Comparison of ENCODE assay signal across 17 cellular contexts in the genomic region with DNA sequence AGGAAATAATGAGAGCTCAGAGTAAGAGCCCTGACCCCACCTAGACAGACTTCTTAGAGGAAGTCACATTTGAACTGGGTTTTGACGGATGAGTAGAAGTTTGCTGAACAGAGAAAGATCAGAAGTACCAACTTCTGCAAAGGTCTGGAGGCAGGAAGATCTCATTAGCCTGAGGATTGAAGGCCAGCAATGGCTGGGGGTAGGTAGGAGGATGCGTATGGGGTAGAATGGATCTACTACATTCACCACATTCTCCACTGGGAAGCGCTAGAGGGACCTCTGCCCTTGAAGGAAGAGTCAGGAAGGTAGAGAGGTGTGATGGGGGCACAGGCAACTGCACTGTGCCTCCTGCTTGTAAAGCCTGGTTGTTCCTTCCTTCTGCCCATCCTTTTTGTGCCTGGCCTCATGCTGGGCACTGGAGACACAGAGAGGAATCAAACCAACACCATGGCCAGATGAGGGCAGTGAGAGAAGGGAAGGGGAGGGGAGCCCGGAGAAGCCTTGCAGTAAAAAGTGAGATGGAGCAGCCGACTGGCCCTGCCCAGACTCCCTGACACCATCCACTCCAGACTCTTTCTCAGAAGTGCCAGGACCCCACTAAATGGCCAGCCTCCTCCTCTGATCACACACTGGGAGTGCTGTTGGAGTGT. TPM values are rescaled to one million over a fixed set of nuclear protein-coding genes. Genes with fewer than 3 reads are reported as not detected.
A peak's percentile ranks its signal among the peaks of the same experiment; 100 is the strongest.
DNase-seq lines count a peak whose midpoint lies in the region; ATAC-seq, FAIRE-seq and TF ChIP-seq lines count a peak whose summit lies in the region.
"Had no signal": no experiment of that assay in that cellular context is flagged by ENCODE, and none has a peak within 500 bp of the region (broad histone marks: within the 10 kb centered on the region; RNA-seq: fewer than 3 reads in every experiment).

No MANE protein-coding gene starts in this region.

- peak in 2 of 4 experiments; percentile 38 to 48 for DNase-seq in K562 (ENCODE audit: extremely low read depth in 1 of 4, low spot score in 3 of 4)
- peak; percentile 80 for DNase-seq in osteoblast (ENCODE audit: insufficient read length, low spot score, missing footprints)
- DNase-seq in progenitor cell of endocrine pancreas (ENCODE audit: low spot score, unreplicated experiment) = no peak
- DNase-seq in G401 (ENCODE audit: low spot score) = no peak
- DNase-seq: activated CD4-positive, alpha-beta T cell treated with anti-CD3 and anti-CD28 coated beads, Interleukin-2, amount 50 U/mL, for 48 hours; amniotic stem cell; NCI-H1105 treated with DMSO at 0.1 percent for 48 hours; NCI-H2227 treated with DMSO at 0.1 percent for 48 hours; nephron progenitor cell had no signal

- no peaks in the 10 kb centered on the region for H3K36me3 ChIP-seq in K562 (ENCODE audit: control insufficient read depth, insufficient read depth, low read length)
- H3K36me3 ChIP-seq in osteoblast (ENCODE audit: insufficient read depth, low read length) = no peaks in the 10 kb centered on the region

- H3K27me3 ChIP-seq in K562 (ENCODE audit: control insufficient read depth in 2 of 2, insufficient read depth in 2 of 2, low read length in 2 of 2) (peaks cover 21 to 32% of the 10 kb centered on the region in 2 experiments), osteoblast (ENCODE audit: insufficient read depth, low read length) (peaks cover 43% of the 10 kb centered on the region)

- H3K4me3 Mint-ChIP-seq in IgD-negative memory B cell (no peak overlapping the region), progenitor cell of endocrine pancreas (ENCODE audit: low read depth) (no peak overlapping the region)
- H3K4me3 Mint-ChIP-seq: nephron progenitor cell had no signal

- H2AFZ ChIP-seq in K562 (ENCODE audit: low read depth, low read length) (no peak overlapping the region), osteoblast (ENCODE audit: low read length) (no peak overlapping the region)

- H3K27me3 Mint-ChIP-seq in IgD-negative memory B cell (peaks cover 25% of the 10 kb centered on the region), progenitor cell of endocrine pancreas (peaks cover 52% of the 10 kb centered on the region)

- H3K79me2 ChIP-seq in K562 (ENCODE audit: control insufficient read depth, insufficient read depth, low read length) = no peaks in the 10 kb centered on the region
- H3K79me2 ChIP-seq in osteoblast (ENCODE audit: insufficient read depth, low read length) = no peaks in the 10 kb centered on the region

- H3K9me3 Mint-ChIP-seq in IgD-negative memory B cell (no peaks in the 10 kb centered on the region), progenitor cell of endocrine pancreas (ENCODE audit: low read depth) (no peaks in the 10 kb centered on the region)
- H3K9me3 Mint-ChIP-seq: nephron progenitor cell had no signal

- POLR2A ChIA-PET in K562 (lab: Yijun Ruan, JAX) = interaction anchor here (0.6 to 1.7 kb wide), 7 partner anchors 12 to 325 kb away, joined by 3 to 4 read pairs (median 3); partner anchors contain the start of gene SPCS2

- TF ChIP-seq CTCF in GM12875 (IDR thresholded peaks at IDR 0.05; ENCODE audit: borderline replicate concordance, insufficient read depth, low read depth, low read length) (0 out of 2 replicates have a peak, but pooled peaks have one; percentile 5), K562 (IDR thresholded peaks at IDR 0.05 in 2 of 3, conservative IDR thresholded peaks at IDR 0.05 in 1 of 3; ENCODE audit: insufficient read depth in 2 of 3, low read depth in 1 of 3, low read length in 3 of 3) (peak; percentile 46 to 51 (median 48); a peak in 5 of 6 replicates), osteoblast (IDR thresholded peaks at IDR 0.05; ENCODE audit: extremely low read depth, low read depth, low read length) (no peak), progenitor cell of endocrine pancreas (IDR thresholded peaks at IDR 0.05; ENCODE audit: unreplicated experiment) (no peak)

- no peaks in the 10 kb centered on the region for H3K36me3 Mint-ChIP-seq in IgD-negative memory B cell
- no peaks in the 10 kb centered on the region for H3K36me3 Mint-ChIP-seq in progenitor cell of endocrine pancreas (ENCODE audit: insufficient read depth)

- H3K27ac Mint-ChIP-seq in IgD-negative memory B cell (peak overlapping the region in 2 of 3 donors; percentile 38 to 50), progenitor cell of endocrine pancreas (no peak overlapping the region)
- H3K27ac Mint-ChIP-seq: nephron progenitor cell had no signal

- H3K9ac ChIP-seq in K562 (ENCODE audit: insufficient read depth in 1 of 2, low read depth in 2 of 2, low read length in 2 of 2) = no peak overlapping the region

- no peak for TF ChIP-seq RAD21 in K562 (CRISPR knock-in tag; conservative IDR thresholded peaks at IDR 0.05 in 1 of 2, IDR thresholded peaks at IDR 0.05 in 1 of 2)

- FAIRE-seq in K562 (lab: Jason Lieb, UNC) = peak; percentile 15
- FAIRE-seq: GM12878 had no signal

- H3K4me1 ChIP-seq in K562 (replicated peaks in 1 of 2; ENCODE audit: control insufficient read depth in 2 of 2, insufficient read depth in 2 of 2, low read length in 2 of 2) = peaks cover 3 to 20% of the 10 kb centered on the region in 2 experiments; a peak in 4 of 5 replicates
- H3K4me1 ChIP-seq in osteoblast (ENCODE audit: insufficient read depth, low read length) = peaks cover 5% of the 10 kb centered on the region

- H3K9me1 ChIP-seq in K562 (ENCODE audit: control insufficient read depth, insufficient read depth, low read length) = peaks cover 4% of the 10 kb centered on the region

- in situ Hi-C loops in K562 (cut with MboI) (loop anchor here (5.0 kb wide), 2 partner anchors 223 to 318 kb away; no protein-coding TSS in a partner anchor), G401 (cut with HindIII; ENCODE audit: low sequenced_read_pairs) (no loop called here)

- ATAC-seq in K562 = no peak; the same call in 2 of the 3 replicates
- ATAC-seq in HG02763 (IDR thresholded peaks at IDR 0.05; ENCODE audit: unreplicated experiment) = no peak
- ATAC-seq: GM12878 had no signal

- H4K20me1 ChIP-seq in K562 (replicated peaks; ENCODE audit: control insufficient read depth, insufficient read depth, low read length) = peaks cover 5% of the 10 kb centered on the region
- H4K20me1 ChIP-seq in osteoblast (ENCODE audit: insufficient read depth, low read length) = no peaks in the 10 kb centered on the region

- TF ChIP-seq POLR2A in K562 (conservative IDR thresholded peaks at IDR 0.05) = no peak

- H3K4me1 Mint-ChIP-seq in IgD-negative memory B cell = peaks cover 0 to 5% (median 3%) of the 10 kb centered on the region in 3 donors
- peaks cover 3% of the 10 kb centered on the region for H3K4me1 Mint-ChIP-seq in progenitor cell of endocrine pancreas (ENCODE audit: low read depth)

- 7% methylated on average over 5 of the region's 5 CpGs for WGBS in K562 (ENCODE audit: insufficient coverage, low coverage, missing lambda C conversion rate)

- no TSS peak for BruUV-seq in K562 (replicated peaks; lab: Mats Ljungman, UMichigan)

- H3K9me3 ChIP-seq in K562 (replicated peaks; ENCODE audit: control insufficient read depth, insufficient read depth, low read depth, low read length) (no peaks in the 10 kb centered on the region), osteoblast (ENCODE audit: low read depth, low read length) (no peaks in the 10 kb centered on the region)

- CTCF ChIA-PET in K562 (lab: Yijun Ruan, JAX; ENCODE audit: low intra/inter-chr PET ratio) = interaction anchor here (1.0 to 1.1 kb wide), 2 partner anchors 31 to 222 kb away, joined by 3 read pairs; no protein-coding TSS in a partner anchor

- TF ChIP-seq EP300 in K562 (IDR thresholded peaks at IDR 0.05; ENCODE audit: low read length) = no peak

- intact Hi-C loops in K562 (cut with micrococcal nuclease) = loop anchor here (5.0 to 10.0 kb wide), 2 partner anchors 38 to 541 kb away; no protein-coding TSS in a partner anchor

- H3K4me2 ChIP-seq in K562 (ENCODE audit: insufficient read depth, low read length) = no peak overlapping the region
- no peak overlapping the region for H3K4me2 ChIP-seq in osteoblast (ENCODE audit: insufficient read depth, low read length)

- H3K4me3 ChIP-seq in GM12875 (ENCODE audit: low read depth, low read length) (no peak overlapping the region), K562 (no peak overlapping the region), osteoblast (ENCODE audit: insufficient read depth, low read length) (no peak overlapping the region)
- H3K4me3 ChIP-seq: GM12878 had no signal

- H3K27ac ChIP-seq in K562 (ENCODE audit: extremely low read depth, low read depth, low read length) (no peak overlapping the region), osteoblast (ENCODE audit: low read depth, low read length) (no peak overlapping the region)
- H3K27ac ChIP-seq: C4-2B had no signal

TF ChIP-seq in K562, 482 proteins besides CTCF, POLR2A, EP300 and RAD21 (continues in another document):
- TF ChIP-seq PURB (CRISPR knock-in tag; IDR thresholded peaks at IDR 0.05; ENCODE audit: low read depth) (0 out of 2 replicates have a peak, but pooled peaks have one; percentile 28), CGGBP1 (CRISPR knock-in tag; IDR thresholded peaks at IDR 0.05) (no peak)

RNA-seq across cellular contexts. Expression of gene TPBGL, which starts 4.9 kb away (rescaled TPM):
- polyA plus RNA-seq in IgD-negative memory B cell = not detected
- not detected in 2 replicates for total RNA-seq in K562 (2011; cell fraction: chromatin; rRNA removed; ENCODE audit: low replicate concordance)
- 0.26 TPM in 1 of 2 replicates, not detected in the other for total RNA-seq in K562 (2011; cell fraction: nucleolus; rRNA removed)
- total RNA-seq in K562 (2011; cell fraction: nucleoplasm; rRNA removed) = 0.15 TPM in 1 of 2 replicates, not detected in the other
- not detected in 2 replicates for total RNA-seq in K562 (2014; rRNA removed)
- not detected in 2 replicates for total RNA-seq in K562 (2014; rRNA removed; fragmentation: Illumina TruSeq; extraction: Trizol)
- 0.04 TPM in 1 of 2 replicates, not detected in the other for total RNA-seq in K562 (2015; rRNA removed; fragmentation: Illumina TruSeq; extraction: Trizol)
- total RNA-seq in K562 (2021) = 0.11 and 0.22 TPM in 2 replicates
- polyA plus RNA-seq in K562 (2011; rRNA removed) = not detected in 2 replicates
- 0.04 TPM in 1 of 2 replicates, not detected in the other for polyA plus RNA-seq in K562 (2011; cell fraction: cytosol; rRNA removed)
- 0.04 TPM in 2 replicates for polyA plus RNA-seq in K562 (2011; cell fraction: nucleus; rRNA removed)
- 0.06 and 0.20 TPM in 2 replicates for polyA plus RNA-seq in K562 (2012)
- polyA plus RNA-seq in K562 (2014; fragmentation: Illumina TruSeq; extraction: Trizol) = 0.06 and 0.11 TPM in 2 replicates
- not detected for polyA plus RNA-seq in K562 (2014; fragmentation: Nextera tagmentation; extraction: Ambion mirVana)
- not detected in 2 replicates for polyA plus RNA-seq in K562 (2014; rRNA removed)
- not detected in 2 replicates for polyA minus RNA-seq in K562 (2011; rRNA and poly(A)+ RNA removed)
- polyA minus RNA-seq in K562 (2011; cell fraction: cytosol; rRNA and poly(A)+ RNA removed) = not detected in 2 replicates
- not detected in 2 replicates for polyA minus RNA-seq in K562 (2011; cell fraction: nucleus; rRNA and poly(A)+ RNA removed)
- not detected in 2 replicates for total RNA-seq in osteoblast
- 0.11 TPM in 1 of 2 replicates, not detected in the other for total RNA-seq in progenitor cell of endocrine pancreas
- not detected in 2 replicates for total RNA-seq in G401 (2014; rRNA removed; shearing (Covaris generic))
- total RNA-seq: Daoy, GM12878, H4, temporal lobe had no signal
- polyA plus RNA-seq: GM12878 had no signal

Comparison
In these comparisons a context has a peak if more than half of its experiments do, and no peak if none do; other contexts are left out.
1. CTCF ChIP-seq: peak in GM12875 (single experiment) and K562 (3 of 3); none in osteoblast (single experiment) and progenitor cell of endocrine pancreas (single experiment).